Comparison of ENCODE assay signal across 4 cellular contexts in genomic region chr17:49550764-49551163, GRCh38. TPM values are rescaled to one million over a fixed set of nuclear protein-coding genes. Genes with fewer than 3 reads are reported as not detected.
"Had no signal": no experiment of that assay in that cellular context is flagged by ENCODE, and none has a peak within 500 bp of the region (broad histone marks: within the 10 kb centered on the region; RNA-seq: fewer than 3 reads in every experiment).

No MANE protein-coding gene starts in this region.

RNA-seq across cellular contexts. Expression of gene NXPH3, which starts 24.9 kb away (rescaled TPM):
- total RNA-seq: OCI-LY7, PC-9, RPMI7951 had no signal

RNA-seq across cellular contexts. Expression of gene NGFR, which starts 55.7 kb away (rescaled TPM):
- total RNA-seq: PC-3 had no signal
